1 cellular context compared by ENCODE assay signal in the genomic region with DNA sequence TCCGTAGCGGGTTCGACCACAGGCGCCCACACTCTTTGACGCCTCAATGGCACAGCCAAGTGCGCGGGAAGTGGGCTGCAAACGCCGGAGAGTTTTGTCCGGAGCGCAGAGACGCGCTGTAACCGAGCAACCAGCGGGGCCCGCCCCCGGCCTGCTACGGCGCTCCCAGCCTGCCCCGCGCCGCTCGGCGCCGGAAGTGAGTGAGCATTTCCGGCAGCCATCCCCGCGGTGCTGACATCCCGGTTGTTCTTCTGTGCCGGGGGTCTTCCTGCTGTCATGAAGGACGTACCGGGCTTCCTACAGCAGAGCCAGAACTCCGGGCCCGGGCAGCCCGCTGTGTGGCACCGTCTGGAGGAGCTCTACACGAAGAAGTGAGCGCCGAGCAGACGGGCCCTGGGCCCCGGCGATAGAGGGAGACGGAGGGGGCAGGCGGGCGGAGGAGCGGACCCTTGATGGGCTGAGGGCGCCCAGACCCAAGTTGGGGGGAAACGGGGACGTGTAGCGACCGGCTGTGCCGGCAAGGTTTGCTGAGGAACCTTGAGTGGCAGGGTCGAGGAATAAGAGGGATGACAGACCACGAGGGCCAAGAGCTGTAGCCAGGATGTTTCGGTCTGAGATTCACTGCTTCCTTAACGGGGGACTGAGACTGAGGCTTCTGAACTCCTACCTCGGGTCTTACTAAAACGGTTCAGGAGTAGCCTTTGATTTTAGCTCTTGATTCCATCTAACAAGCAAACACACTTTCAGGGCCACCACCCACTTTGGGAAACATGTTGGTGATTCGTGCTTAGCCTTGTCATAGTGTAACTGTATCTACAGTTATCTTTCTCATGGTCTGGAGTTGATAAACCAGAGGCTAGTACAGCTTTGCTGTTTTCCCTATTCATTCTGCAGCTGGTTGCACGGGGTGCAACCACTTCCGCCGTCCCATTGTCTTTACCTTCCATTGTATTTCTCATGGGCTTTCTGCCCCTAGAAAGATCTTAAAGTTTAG.
TF ChIP-seq lines count a peak whose summit lies in the region.

A gene (plus strand): TSS at position 203 of the 994 bp plus-strand sequence. CDS start 74 bp downstream, at position 277.

TF ChIP-seq in HCT116, 20 proteins besides CTCF, POLR2A, EP300 and RAD21 (continued from another document):
- TF ChIP-seq, protein P1, sequence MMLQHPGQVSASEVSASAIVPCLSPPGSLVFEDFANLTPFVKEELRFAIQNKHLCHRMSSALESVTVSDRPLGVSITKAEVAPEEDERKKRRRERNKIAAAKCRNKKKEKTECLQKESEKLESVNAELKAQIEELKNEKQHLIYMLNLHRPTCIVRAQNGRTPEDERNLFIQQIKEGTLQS (IDR thresholded peaks at IDR 0.05): no peak
- peak; percentile 45; the same call in 1 of the 2 replicates for TF ChIP-seq ELF1 (IDR thresholded peaks at IDR 0.05; ENCODE audit: borderline replicate concordance, low read depth)
- peak; percentile 58 for TF ChIP-seq YY1 (IDR thresholded peaks at IDR 0.05; ENCODE audit: extremely low read depth, insufficient replicate concordance, low read depth, low read length)
- TF ChIP-seq POLR2AphosphoS5 (IDR thresholded peaks at IDR 0.05; ENCODE audit: low read depth, low read length): no peak; the same call in 1 of the 2 replicates
- no peak for TF ChIP-seq FOSL1 (IDR thresholded peaks at IDR 0.05; ENCODE audit: low read depth)
- TF ChIP-seq ZFX (IDR thresholded peaks at IDR 0.05): peak; percentile 43; the same call in 1 of the 2 replicates
- TF ChIP-seq, protein P2, sequence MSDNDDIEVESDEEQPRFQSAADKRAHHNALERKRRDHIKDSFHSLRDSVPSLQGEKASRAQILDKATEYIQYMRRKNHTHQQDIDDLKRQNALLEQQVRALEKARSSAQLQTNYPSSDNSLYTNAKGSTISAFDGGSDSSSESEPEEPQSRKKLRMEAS (IDR thresholded peaks at IDR 0.05): peak; percentile 43; the same call in 1 of the 2 replicates
- TF ChIP-seq EGR1 (IDR thresholded peaks at IDR 0.05; ENCODE audit: low read depth): peak; percentile 71; the same call in 1 of the 2 replicates
- peak; percentile 44 for TF ChIP-seq SIN3A (IDR thresholded peaks at IDR 0.05; ENCODE audit: low read depth)
- TF ChIP-seq, protein P3, sequence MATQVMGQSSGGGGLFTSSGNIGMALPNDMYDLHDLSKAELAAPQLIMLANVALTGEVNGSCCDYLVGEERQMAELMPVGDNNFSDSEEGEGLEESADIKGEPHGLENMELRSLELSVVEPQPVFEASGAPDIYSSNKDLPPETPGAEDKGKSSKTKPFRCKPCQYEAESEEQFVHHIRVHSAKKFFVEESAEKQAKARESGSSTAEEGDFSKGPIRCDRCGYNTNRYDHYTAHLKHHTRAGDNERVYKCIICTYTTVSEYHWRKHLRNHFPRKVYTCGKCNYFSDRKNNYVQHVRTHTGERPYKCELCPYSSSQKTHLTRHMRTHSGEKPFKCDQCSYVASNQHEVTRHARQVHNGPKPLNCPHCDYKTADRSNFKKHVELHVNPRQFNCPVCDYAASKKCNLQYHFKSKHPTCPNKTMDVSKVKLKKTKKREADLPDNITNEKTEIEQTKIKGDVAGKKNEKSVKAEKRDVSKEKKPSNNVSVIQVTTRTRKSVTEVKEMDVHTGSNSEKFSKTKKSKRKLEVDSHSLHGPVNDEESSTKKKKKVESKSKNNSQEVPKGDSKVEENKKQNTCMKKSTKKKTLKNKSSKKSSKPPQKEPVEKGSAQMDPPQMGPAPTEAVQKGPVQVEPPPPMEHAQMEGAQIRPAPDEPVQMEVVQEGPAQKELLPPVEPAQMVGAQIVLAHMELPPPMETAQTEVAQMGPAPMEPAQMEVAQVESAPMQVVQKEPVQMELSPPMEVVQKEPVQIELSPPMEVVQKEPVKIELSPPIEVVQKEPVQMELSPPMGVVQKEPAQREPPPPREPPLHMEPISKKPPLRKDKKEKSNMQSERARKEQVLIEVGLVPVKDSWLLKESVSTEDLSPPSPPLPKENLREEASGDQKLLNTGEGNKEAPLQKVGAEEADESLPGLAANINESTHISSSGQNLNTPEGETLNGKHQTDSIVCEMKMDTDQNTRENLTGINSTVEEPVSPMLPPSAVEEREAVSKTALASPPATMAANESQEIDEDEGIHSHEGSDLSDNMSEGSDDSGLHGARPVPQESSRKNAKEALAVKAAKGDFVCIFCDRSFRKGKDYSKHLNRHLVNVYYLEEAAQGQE (IDR thresholded peaks at IDR 0.05; ENCODE audit: low read depth): no peak
- TF ChIP-seq JUND (IDR thresholded peaks at IDR 0.05): no peak
